17 cellular contexts compared by ENCODE assay signal in genomic region chr16:70777496-70777895, GRCh38.
"Had no signal": no experiment of that assay in that cellular context is flagged by ENCODE, and none has a peak within 500 bp of the region (broad histone marks: within the 10 kb centered on the region; RNA-seq: fewer than 3 reads in every experiment).

No MANE protein-coding gene starts in this region.

- H3K4me3 Mint-ChIP-seq: activated naive CD8-positive, alpha-beta T cell treated with anti-CD3 and anti-CD28 coated beads, Interleukin-2, amount 50 U/mL, for 24 hours; activated T-helper 1 cell treated with anti-CD3 and anti-CD28 coated beads, Interleukin-12 subunit alpha, Interleukin-12 subunit beta, Interleukin-2, Interleukin-4 antibody, amounts not matched to agents 30 ng/mL and 10 ng/mL and 1 ng/mL, durations not matched to agents 14 hours and 24 hours and 36 hours; neural crest cell had no signal

- FAIRE-seq: endometrium, keratinocyte had no signal

- H3K27ac Mint-ChIP-seq: activated naive CD8-positive, alpha-beta T cell treated with anti-CD3 and anti-CD28 coated beads, Interleukin-2, amount 50 U/mL, for 24 hours; activated T-helper 1 cell treated with anti-CD3 and anti-CD28 coated beads, Interleukin-12 subunit alpha, Interleukin-12 subunit beta, Interleukin-2, Interleukin-4 antibody, amounts not matched to agents 30 ng/mL and 10 ng/mL and 1 ng/mL, durations not matched to agents 14 hours and 24 hours and 36 hours had no signal

- H3K27me3 Mint-ChIP-seq: activated naive CD8-positive, alpha-beta T cell treated with anti-CD3 and anti-CD28 coated beads, Interleukin-2, amount 50 U/mL, for 24 hours had no signal

- H3K4me1 ChIP-seq: stomach had no signal

- H3K4me3 ChIP-seq: coronary artery, stomach had no signal

- H3K27ac ChIP-seq: coronary artery, stomach had no signal

- ATAC-seq: activated naive CD8-positive, alpha-beta T cell treated with anti-CD3 and anti-CD28 coated beads, Interleukin-2, amount 50 U/mL, for 24 hours; left lobe of liver had no signal

- H3K27me3 ChIP-seq: stomach had no signal

- H3K9me3 Mint-ChIP-seq: activated naive CD8-positive, alpha-beta T cell treated with anti-CD3 and anti-CD28 coated beads, Interleukin-2, amount 50 U/mL, for 24 hours; activated T-helper 1 cell treated with anti-CD3 and anti-CD28 coated beads, Interleukin-12 subunit alpha, Interleukin-12 subunit beta, Interleukin-2, Interleukin-4 antibody, amounts not matched to agents 30 ng/mL and 10 ng/mL and 1 ng/mL, durations not matched to agents 14 hours and 24 hours and 36 hours; neural crest cell had no signal

- H3K4me1 Mint-ChIP-seq: activated naive CD8-positive, alpha-beta T cell treated with anti-CD3 and anti-CD28 coated beads, Interleukin-2, amount 50 U/mL, for 24 hours; neural crest cell had no signal

- DNase-seq: activated CD4-positive, alpha-beta T cell treated with anti-CD3 and anti-CD28 coated beads, Interleukin-2, amount 50 U/mL, for 1 hour; activated CD4-positive, CD25-positive, alpha-beta regulatory T cell treated with anti-CD3 and anti-CD28 coated beads, Interleukin-2, amount 50 U/mL, for 72 hours; activated naive CD8-positive, alpha-beta T cell treated with anti-CD3 and anti-CD28 coated beads, Interleukin-2, amount 50 U/mL, for 24 hours; anterior cingulate cortex; erythroblast; foreskin melanocyte; stimulated activated CD4-positive, alpha-beta T cell treated with anti-CD3 and anti-CD28 coated beads, Interleukin-12 subunit alpha, Interleukin-12 subunit beta, amount 100 ng/mL, for 4 hours; stimulated activated CD4-positive, alpha-beta T cell treated with anti-CD3 and anti-CD28 coated beads, Interleukin-1b, Interleukin-23, amount 100 ng/mL, for 48 hours; stomach; T1000; trophoblast cell had no signal
